Comparison of ENCODE assay signal across 27 cellular contexts in genomic region chr18:29373000-29373399, GRCh38.
"Had no signal": no experiment of that assay in that cellular context is flagged by ENCODE, and none has a peak within 500 bp of the region (broad histone marks: within the 10 kb centered on the region; RNA-seq: fewer than 3 reads in every experiment).

No MANE protein-coding gene starts in this region.

- H3K9me3 ChIP-seq: lower lobe of right lung had no signal

- DNase-seq: dermis blood vessel endothelial cell; dorsolateral prefrontal cortex; effector CD4-positive, alpha-beta T cell; effector memory CD4-positive, alpha-beta T cell; erythroblast; esophagus squamous epithelium; foreskin fibroblast; foreskin melanocyte; gastrocnemius medialis; glutamatergic neuron; head of caudate nucleus; heart right ventricle; hippocampal formation; left cardiac atrium; left lung; left ventricle myocardium superior; lower lobe of right lung; mesenchymal stem cell; mucosa of descending colon; naive B cell had no signal

- H3K27me3 ChIP-seq: dorsolateral prefrontal cortex, esophagus squamous epithelium, gastrocnemius medialis, heart right ventricle, left lung had no signal

- H3K27ac ChIP-seq: coronary artery, dorsolateral prefrontal cortex, epithelial cell of prostate, esophagus squamous epithelium, gastrocnemius medialis, heart right ventricle, left lung, lower lobe of right lung had no signal

- H3K4me1 ChIP-seq: esophagus squamous epithelium, gastrocnemius medialis, heart right ventricle, left lung, lower lobe of right lung had no signal

- H3K36me3 ChIP-seq: esophagus squamous epithelium, gastrocnemius medialis, heart right ventricle, left lung, lower lobe of right lung had no signal

- H3K4me3 ChIP-seq: coronary artery, dorsolateral prefrontal cortex, esophagus squamous epithelium, gastrocnemius medialis, heart right ventricle, left lung, lower lobe of right lung, mucosa of descending colon had no signal

- H3K4me1 Mint-ChIP-seq: mesothelial cell of epicardium, naive B cell had no signal

- H3K4me3 Mint-ChIP-seq: mesothelial cell of epicardium, naive B cell had no signal

- H3K27ac Mint-ChIP-seq: mesothelial cell of epicardium, naive B cell had no signal

- H3K36me3 Mint-ChIP-seq: naive B cell had no signal

- H3K27me3 Mint-ChIP-seq: naive B cell had no signal

- FAIRE-seq: colon, endometrium, islet of Langerhans, keratinocyte had no signal
